Comparison of ENCODE assay signal across 2 cellular contexts in the genomic region with DNA sequence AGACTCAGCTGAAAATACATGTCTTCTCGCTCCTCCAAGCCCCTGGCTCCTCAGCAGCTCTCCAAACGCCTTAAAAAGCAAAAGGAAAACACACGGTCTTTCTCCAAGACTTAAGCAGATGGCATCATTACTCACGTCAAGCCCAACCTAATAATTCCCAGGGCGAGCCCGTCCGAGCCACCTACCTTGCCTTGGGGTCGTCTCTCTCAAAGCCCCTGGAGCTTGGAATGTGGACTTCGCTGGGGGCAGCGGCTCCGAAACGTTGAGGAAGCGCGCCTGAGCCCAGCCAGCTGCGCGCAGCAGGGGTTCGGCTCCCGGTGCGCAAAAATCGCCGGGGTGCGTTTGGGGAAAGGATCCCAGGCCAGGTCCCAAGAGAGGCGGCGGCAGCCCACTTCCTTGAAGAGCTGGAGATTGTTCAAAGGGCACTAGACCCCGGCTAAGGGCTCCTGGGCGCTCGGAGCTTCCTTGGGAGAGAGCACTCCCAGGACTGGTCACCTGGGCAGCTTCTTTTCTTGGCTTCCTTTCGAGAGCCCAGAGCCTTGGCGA.
TF ChIP-seq lines count a peak whose summit lies in the region.

No MANE protein-coding gene starts in this region.

TF ChIP-seq in SK-N-SH, 30 proteins besides CTCF, POLR2A, EP300 and RAD21 (continued from another document):
- TF ChIP-seq, protein P1, sequence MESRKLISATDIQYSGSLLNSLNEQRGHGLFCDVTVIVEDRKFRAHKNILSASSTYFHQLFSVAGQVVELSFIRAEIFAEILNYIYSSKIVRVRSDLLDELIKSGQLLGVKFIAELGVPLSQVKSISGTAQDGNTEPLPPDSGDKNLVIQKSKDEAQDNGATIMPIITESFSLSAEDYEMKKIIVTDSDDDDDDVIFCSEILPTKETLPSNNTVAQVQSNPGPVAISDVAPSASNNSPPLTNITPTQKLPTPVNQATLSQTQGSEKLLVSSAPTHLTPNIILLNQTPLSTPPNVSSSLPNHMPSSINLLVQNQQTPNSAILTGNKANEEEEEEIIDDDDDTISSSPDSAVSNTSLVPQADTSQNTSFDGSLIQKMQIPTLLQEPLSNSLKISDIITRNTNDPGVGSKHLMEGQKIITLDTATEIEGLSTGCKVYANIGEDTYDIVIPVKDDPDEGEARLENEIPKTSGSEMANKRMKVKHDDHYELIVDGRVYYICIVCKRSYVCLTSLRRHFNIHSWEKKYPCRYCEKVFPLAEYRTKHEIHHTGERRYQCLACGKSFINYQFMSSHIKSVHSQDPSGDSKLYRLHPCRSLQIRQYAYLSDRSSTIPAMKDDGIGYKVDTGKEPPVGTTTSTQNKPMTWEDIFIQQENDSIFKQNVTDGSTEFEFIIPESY (IDR thresholded peaks at IDR 0.05; ENCODE audit: borderline replicate concordance, low read depth) = no peak
- TF ChIP-seq JUND (IDR thresholded peaks at IDR 0.05) = no peak
- no peak for TF ChIP-seq POLR2AphosphoS5 (IDR thresholded peaks at IDR 0.05; ENCODE audit: low read depth, low read length)
- no peak for TF ChIP-seq CHD2 (IDR thresholded peaks at IDR 0.05; ENCODE audit: low read length, partially characterized antibody)
- no peak for TF ChIP-seq REST (IDR thresholded peaks at IDR 0.05; ENCODE audit: low read depth, low read length)
- TF ChIP-seq SIN3A (IDR thresholded peaks at IDR 0.05; ENCODE audit: borderline replicate concordance, low read depth, low read length) = no peak
- TF ChIP-seq NRF1 (IDR thresholded peaks at IDR 0.05; ENCODE audit: low read depth, low read length) = no peak
- TF ChIP-seq FOXM1 (IDR thresholded peaks at IDR 0.05; ENCODE audit: low read depth) = no peak

TF ChIP-seq in SK-N-SH treated with all-trans-retinoic acid at 6 μM for 48 hours, 23 proteins besides CTCF, POLR2A, EP300 and RAD21 (continued from another document):
- TF ChIP-seq PATZ1 (CRISPR knock-in tag; IDR thresholded peaks at IDR 0.05; ENCODE audit: borderline replicate concordance) (no peak), CREB5 (CRISPR knock-in tag; IDR thresholded peaks at IDR 0.05; ENCODE audit: low read depth) (no peak), BACH2 (CRISPR knock-in tag; IDR thresholded peaks at IDR 0.05; ENCODE audit: borderline replicate concordance) (no peak), RARB (CRISPR knock-in tag; IDR thresholded peaks at IDR 0.05) (no peak), SNAI2 (CRISPR knock-in tag; IDR thresholded peaks at IDR 0.05) (no peak), GLIS3 (CRISPR knock-in tag; IDR thresholded peaks at IDR 0.05) (no peak), TCF4 (CRISPR knock-in tag; IDR thresholded peaks at IDR 0.05; ENCODE audit: borderline replicate concordance) (no peak), ZFP30 (CRISPR knock-in tag; IDR thresholded peaks at IDR 0.05) (no peak), TOX (CRISPR knock-in tag; IDR thresholded peaks at IDR 0.05; ENCODE audit: borderline replicate concordance) (no peak), ARNTL (CRISPR knock-in tag; IDR thresholded peaks at IDR 0.05; ENCODE audit: borderline replicate concordance, low read depth) (no peak), ZC3H10 (CRISPR knock-in tag; IDR thresholded peaks at IDR 0.05) (no peak), ISL1 (CRISPR knock-in tag; IDR thresholded peaks at IDR 0.05) (no peak), ZNF565 (CRISPR knock-in tag; conservative IDR thresholded peaks at IDR 0.05; ENCODE audit: low read depth) (no peak), TSHZ2 (CRISPR knock-in tag; IDR thresholded peaks at IDR 0.05) (no peak), ZNF8 (CRISPR knock-in tag; IDR thresholded peaks at IDR 0.05) (no peak)
- TF ChIP-seq, protein P2, sequence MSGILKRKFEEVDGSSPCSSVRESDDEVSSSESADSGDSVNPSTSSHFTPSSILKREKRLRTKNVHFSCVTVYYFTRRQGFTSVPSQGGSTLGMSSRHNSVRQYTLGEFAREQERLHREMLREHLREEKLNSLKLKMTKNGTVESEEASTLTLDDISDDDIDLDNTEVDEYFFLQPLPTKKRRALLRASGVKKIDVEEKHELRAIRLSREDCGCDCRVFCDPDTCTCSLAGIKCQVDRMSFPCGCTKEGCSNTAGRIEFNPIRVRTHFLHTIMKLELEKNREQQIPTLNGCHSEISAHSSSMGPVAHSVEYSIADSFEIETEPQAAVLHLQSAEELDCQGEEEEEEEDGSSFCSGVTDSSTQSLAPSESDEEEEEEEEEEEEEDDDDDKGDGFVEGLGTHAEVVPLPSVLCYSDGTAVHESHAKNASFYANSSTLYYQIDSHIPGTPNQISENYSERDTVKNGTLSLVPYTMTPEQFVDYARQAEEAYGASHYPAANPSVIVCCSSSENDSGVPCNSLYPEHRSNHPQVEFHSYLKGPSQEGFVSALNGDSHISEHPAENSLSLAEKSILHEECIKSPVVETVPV (CRISPR knock-in tag; IDR thresholded peaks at IDR 0.05) = no peak
